8 cellular contexts compared by ENCODE assay signal in the genomic region with DNA sequence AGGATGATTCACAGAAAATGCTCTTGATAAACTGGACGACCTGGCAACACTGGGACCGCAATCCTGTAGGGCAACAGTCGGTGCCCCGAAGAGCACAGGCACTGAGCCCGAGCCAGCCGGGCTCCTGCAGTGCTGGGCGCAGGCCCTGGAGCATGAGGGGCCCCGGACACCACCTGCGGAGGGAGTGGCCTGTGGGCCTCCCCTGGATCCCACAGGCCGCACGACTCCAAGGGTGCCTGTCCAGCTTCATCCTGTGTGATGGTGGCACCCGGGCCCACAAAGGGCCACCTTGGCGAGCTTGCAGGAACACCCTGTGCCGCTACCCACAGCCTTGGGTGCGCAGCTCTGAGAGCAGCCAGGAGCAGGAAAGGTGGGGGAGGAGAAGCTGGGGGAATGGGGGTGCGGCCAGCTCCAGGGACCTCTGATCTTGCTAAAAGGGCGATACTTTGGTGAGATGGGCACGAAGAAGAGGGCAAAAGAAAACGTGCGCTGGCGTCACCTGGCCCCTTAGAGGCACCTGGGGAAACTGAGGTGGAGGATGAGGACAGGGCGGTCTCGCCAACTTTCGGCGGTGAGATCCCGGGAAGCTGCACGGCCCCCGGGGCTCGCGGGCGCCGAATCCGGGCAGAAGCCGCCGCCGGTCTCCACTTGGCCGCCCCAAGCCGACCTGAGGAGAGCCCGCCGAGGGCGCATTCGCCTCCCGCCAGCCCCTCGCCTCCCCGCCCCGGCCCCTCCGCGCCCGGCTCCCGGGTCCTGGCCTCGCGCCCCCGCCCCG. TPM values are rescaled to one million over a fixed set of nuclear protein-coding genes. Genes with fewer than 3 reads are reported as not detected.
DNase-seq lines count a peak whose midpoint lies in the region; ATAC-seq and TF ChIP-seq lines count a peak whose summit lies in the region.

No MANE protein-coding gene starts in this region.

- POLR2A ChIA-PET in RWPE1 (lab: Yijun Ruan, JAX; ENCODE audit: low non-redundant PET), result no interaction called here

- peak overlapping the region; percentile 77 for H3K4me3 ChIP-seq in brain microvascular endothelial cell (ENCODE audit: low read depth, low read length)
- peak overlapping the region; percentile 62 for H3K4me3 ChIP-seq in kidney epithelial cell (ENCODE audit: low read depth, low read length)

- no peaks in the 10 kb centered on the region for H3K27me3 ChIP-seq in brain microvascular endothelial cell (replicated peaks)
- no peaks in the 10 kb centered on the region for H3K27me3 ChIP-seq in kidney epithelial cell (ENCODE audit: control insufficient read depth, insufficient read depth, low read length)

- ATAC-seq in HG02571 (IDR thresholded peaks at IDR 0.05; ENCODE audit: unreplicated experiment), result peak; percentile 25

- CTCF ChIA-PET in RWPE1 (lab: Yijun Ruan, JAX), result interaction anchor here (0.5 to 1.3 kb wide), 7 partner anchors 9 to 186 kb away, joined by 3 to 5 read pairs (median 4); no protein-coding TSS in a partner anchor

- in situ Hi-C loops in brain microvascular endothelial cell (cut with HindIII; ENCODE audit: low pct_ligation_motif_present, low sequenced_read_pairs), result no loop called here

- H3K36me3 ChIP-seq in brain microvascular endothelial cell (replicated peaks), result peaks cover 18% of the 10 kb centered on the region
- H3K36me3 ChIP-seq in kidney epithelial cell (ENCODE audit: control insufficient read depth, insufficient read depth, low read length), result peaks cover 6% of the 10 kb centered on the region

- DNase-seq in EH (ENCODE audit: low read depth) (peak; percentile 40), RWPE1 (ENCODE audit: low spot score) (peak; percentile 53), brain microvascular endothelial cell (no peak), kidney epithelial cell (ENCODE audit: low read depth) (no peak), medulla oblongata (ENCODE audit: extremely low spot score) (no peak), HPDE6-E6E7 (ENCODE audit: extremely low spot score) (no peak)
- DNase-seq in stimulated activated CD4-positive, alpha-beta T cell treated with anti-CD3 and anti-CD28 coated beads, Interleukin-1b, Interleukin-23, amount 100 ng/mL, for 48 hours, result peak; percentile 16

- TF ChIP-seq CTCF in RWPE1 (conservative IDR thresholded peaks at IDR 0.05; ENCODE audit: low read depth) (no peak), brain microvascular endothelial cell (IDR thresholded peaks at IDR 0.05; ENCODE audit: low read depth, low read length, missing control alignments) (no peak), kidney epithelial cell (IDR thresholded peaks at IDR 0.05; ENCODE audit: insufficient read depth, low read length, poor library complexity, severe bottlenecking) (no peak)

- H3K27ac ChIP-seq in RWPE1 (peak overlapping the region; percentile 83), brain microvascular endothelial cell (no peak overlapping the region)

RNA-seq across cellular contexts. Expression of a gene that starts 0.7 kb away (rescaled TPM):
- 79.6 and 86.3 TPM in 2 replicates for total RNA-seq in kidney epithelial cell

RNA-seq across cellular contexts. Expression of a gene that starts 48.4 kb away (rescaled TPM):
- total RNA-seq in kidney epithelial cell, result 18.7 and 25.7 TPM in 2 replicates

Comparison
In these comparisons a context has a peak if more than half of its experiments do, and no peak if none do; other contexts are left out.
1. DNase-seq: peak in EH (single experiment), RWPE1 (single experiment) and stimulated activated CD4-positive, alpha-beta T cell treated with anti-CD3 and anti-CD28 coated beads, Interleukin-1b, Interleukin-23, amount 100 ng/mL, for 48 hours (single experiment); none in brain microvascular endothelial cell (single experiment), kidney epithelial cell (single experiment), medulla oblongata (single experiment) and HPDE6-E6E7 (single experiment).